Comparison of ENCODE assay signal across 15 cellular contexts in the genomic region with DNA sequence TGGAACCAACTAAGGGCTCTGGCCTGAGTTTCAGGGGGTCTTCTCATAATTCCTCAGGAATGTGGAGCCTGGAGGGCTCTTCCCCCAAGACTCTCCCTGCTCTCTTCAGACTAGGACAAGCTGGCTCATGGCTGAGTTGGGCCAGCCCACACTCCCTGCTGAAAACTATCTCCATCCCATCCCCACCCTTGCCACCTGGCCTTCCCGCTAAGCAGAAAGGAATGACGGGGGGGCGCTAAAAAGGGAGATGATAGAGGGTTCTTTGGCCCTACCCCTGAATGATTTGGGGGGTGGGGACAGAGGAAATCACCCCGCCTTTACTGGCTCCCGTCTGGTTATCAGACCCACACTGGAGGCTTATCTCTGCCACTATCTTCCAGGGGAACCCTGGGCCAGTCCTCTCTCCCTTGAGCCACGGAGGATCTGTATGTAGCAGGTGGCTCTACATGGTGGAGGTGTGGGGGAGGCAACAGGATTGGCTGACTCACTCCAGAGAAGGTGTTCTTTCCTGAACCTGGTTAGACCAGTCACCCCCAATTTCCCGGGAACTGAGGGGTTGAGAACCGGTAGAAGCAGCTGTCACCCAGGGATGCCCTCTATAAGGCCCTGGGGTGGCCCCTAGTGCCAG. TPM values are rescaled to one million over a fixed set of nuclear protein-coding genes. Genes with fewer than 3 reads are reported as not detected.
A peak's percentile ranks its signal among the peaks of the same experiment; 100 is the strongest.
DNase-seq lines count a peak whose midpoint lies in the region; TF ChIP-seq lines count a peak whose summit lies in the region.
"Had no signal": no experiment of that assay in that cellular context is flagged by ENCODE, and none has a peak within 500 bp of the region (broad histone marks: within the 10 kb centered on the region; RNA-seq: fewer than 3 reads in every experiment).

No MANE protein-coding gene starts in this region.

- peak overlapping the region; percentile 35 for H3K23ac ChIP-seq in neuronal stem cell (ENCODE audit: low read depth, low read length, poor library complexity)
- no peak overlapping the region for H3K23ac ChIP-seq in trophoblast cell (ENCODE audit: low read length)

- H3K27ac ChIP-seq in neuronal stem cell (replicated peaks; ENCODE audit: low read length) (no peak overlapping the region), trophoblast cell (ENCODE audit: low read depth, low read length) (no peak overlapping the region)

- peak overlapping the region; percentile 43 for H3K27ac Mint-ChIP-seq in endothelial cell (ENCODE audit: unreplicated experiment)
- H3K27ac Mint-ChIP-seq: activated T-cell treated with anti-CD3 and anti-CD28 coated beads, Interleukin-2, amount 50 U/mL, for 24 hours had no signal

- H3K9ac ChIP-seq in neuronal stem cell (ENCODE audit: low read depth, low read length, poor library complexity) (no peak overlapping the region), trophoblast cell (ENCODE audit: low read length) (no peak overlapping the region)

- H4K91ac ChIP-seq in neuronal stem cell (ENCODE audit: low read depth, low read length, poor library complexity) (no peak overlapping the region), trophoblast cell (ENCODE audit: low read depth, low read length) (no peak overlapping the region)

- no peaks in the 10 kb centered on the region for H3K9me3 ChIP-seq in neuronal stem cell (replicated peaks in 1 of 2; ENCODE audit: control insufficient read depth in 2 of 2, insufficient read depth in 1 of 2, low read depth in 1 of 2, low read length in 2 of 2)
- peaks cover 7% of the 10 kb centered on the region for H3K9me3 ChIP-seq in trophoblast cell (ENCODE audit: insufficient read depth, low read depth, low read length)

- H3K79me1 ChIP-seq in neuronal stem cell (ENCODE audit: low read depth, low read length) (peaks cover 3% of the 10 kb centered on the region), trophoblast cell (ENCODE audit: low read length) (peaks cover 18% of the 10 kb centered on the region)

- peaks cover 47% of the 10 kb centered on the region for H3K36me3 Mint-ChIP-seq in endothelial cell (ENCODE audit: low read depth, unreplicated experiment)

- H2BK12ac ChIP-seq in neuronal stem cell (ENCODE audit: low read length) (no peak overlapping the region), trophoblast cell (ENCODE audit: low read length) (no peak overlapping the region)

- H3K36me3 ChIP-seq in H7 (replicated peaks; ENCODE audit: control insufficient read depth, insufficient read depth, low read length) (no peaks in the 10 kb centered on the region; the same call in 1 of the 2 replicates), neuronal stem cell (replicated peaks in 1 of 2; ENCODE audit: control insufficient read depth in 2 of 2, insufficient read depth in 2 of 2, low read length in 2 of 2) (peaks cover 18 to 36% of the 10 kb centered on the region in 2 donors), trophoblast cell (ENCODE audit: control insufficient read depth in 1 of 2, insufficient read depth in 2 of 2, low read length in 2 of 2) (peaks cover 55 to 63% of the 10 kb centered on the region in 2 experiments)

- H3K4me2 ChIP-seq in neuronal stem cell (ENCODE audit: insufficient read depth, low read length, poor library complexity, severe bottlenecking) (no peak overlapping the region), trophoblast cell (ENCODE audit: low read length) (no peak overlapping the region)

- peaks cover 7% of the 10 kb centered on the region for H3K27me3 Mint-ChIP-seq in endothelial cell (ENCODE audit: unreplicated experiment)
- H3K27me3 Mint-ChIP-seq: activated T-cell treated with anti-CD3 and anti-CD28 coated beads, Interleukin-2, amount 50 U/mL, for 24 hours had no signal

- peaks cover 41% of the 10 kb centered on the region for H3K4me1 Mint-ChIP-seq in endothelial cell (ENCODE audit: unreplicated experiment)

- TF ChIP-seq CTCF in endothelial cell (IDR thresholded peaks at IDR 0.05; ENCODE audit: unreplicated experiment) = no peak

- H3K79me2 ChIP-seq in trophoblast cell (ENCODE audit: control insufficient read depth, insufficient read depth, low read length, poor library complexity) = peaks cover 13% of the 10 kb centered on the region

- H3K9me3 Mint-ChIP-seq in endothelial cell (ENCODE audit: unreplicated experiment) = no peaks in the 10 kb centered on the region
- H3K9me3 Mint-ChIP-seq: activated T-cell treated with anti-CD3 and anti-CD28 coated beads, Interleukin-2, amount 50 U/mL, for 24 hours had no signal

- H4K12ac ChIP-seq in trophoblast cell (ENCODE audit: low read depth, low read length) = no peak overlapping the region

- peak overlapping the region; percentile 66 for H2BK5ac ChIP-seq in neuronal stem cell (ENCODE audit: low read length)
- no peak overlapping the region for H2BK5ac ChIP-seq in trophoblast cell (ENCODE audit: low read depth, low read length, poor library complexity)

- no peak overlapping the region for H3K4me3 Mint-ChIP-seq in endothelial cell (ENCODE audit: unreplicated experiment)
- H3K4me3 Mint-ChIP-seq: activated T-cell treated with anti-CD3 and anti-CD28 coated beads, Interleukin-2, amount 50 U/mL, for 24 hours had no signal

- no peak overlapping the region for H2BK15ac ChIP-seq in neuronal stem cell (ENCODE audit: low read length)

- H3K27me3 ChIP-seq in H7 (ENCODE audit: control insufficient read depth, insufficient read depth, low read length) = peaks cover under 1% of the 10 kb centered on the region
- H3K27me3 ChIP-seq in neuronal stem cell (ENCODE audit: control insufficient read depth in 3 of 3, insufficient read depth in 3 of 3, low read depth in 1 of 3, low read length in 3 of 3) = no peaks in the 10 kb centered on the region
- no peaks in the 10 kb centered on the region for H3K27me3 ChIP-seq in trophoblast cell (ENCODE audit: insufficient read depth, low read length)

- peak; percentile 32 for DNase-seq in 8988T
- DNase-seq in H7 = peak; percentile 31
- DNase-seq in endothelial cell (ENCODE audit: low spot score) = no peak
- no peak for DNase-seq in neuronal stem cell (ENCODE audit: low spot score)
- DNase-seq in trophoblast cell = no peak
- no peak for DNase-seq in T1000 (lab: John Stamatoyannopoulos, UW)
- no peak for DNase-seq in CD1c-positive myeloid dendritic cell (ENCODE audit: extremely low spot score)
- DNase-seq in NCI-H2227 treated with DMSO at 0.1 percent for 48 hours (lab: John Stamatoyannopoulos, UW) = no peak
- DNase-seq: activated CD4-positive, alpha-beta T cell treated with anti-CD3 and anti-CD28 coated beads for 4 hours; activated T-cell treated with anti-CD3 and anti-CD28 coated beads, Interleukin-2, amount 50 U/mL, for 24 hours; DMS79 treated with DMSO at 0.1 percent for 48 hours; kidney glomerular epithelial cell; NCI-H1105 treated with DMSO at 0.1 percent for 48 hours; nucleus accumbens; T-helper 2 cell had no signal

- no peak overlapping the region for H3K4ac ChIP-seq in neuronal stem cell (ENCODE audit: low read length)
- no peak overlapping the region for H3K4ac ChIP-seq in trophoblast cell (ENCODE audit: low read depth, low read length)

- H2AK5ac ChIP-seq in neuronal stem cell (ENCODE audit: low read depth, low read length) (no peak overlapping the region), trophoblast cell (ENCODE audit: low read length) (no peak overlapping the region)

- no peak overlapping the region for H2BK120ac ChIP-seq in neuronal stem cell (ENCODE audit: low read depth, low read length)
- H2BK120ac ChIP-seq in trophoblast cell (ENCODE audit: insufficient read depth, low read length, poor library complexity) = no peak overlapping the region

- WGBS in neuronal stem cell (ENCODE audit: extremely low coverage in 2 of 2, insufficient read length in 2 of 2, insufficient replicate concordance in 1 of 2), 2 donors = no CpG with 5 or more reads among the region's 8 CpGs
- WGBS in trophoblast cell (ENCODE audit: extremely low coverage, insufficient coverage, insufficient read length) = no CpG with 5 or more reads among the region's 8 CpGs

- no peak overlapping the region for H3K4me3 ChIP-seq in H7 (ENCODE audit: insufficient read depth, low read depth, low read length)
- H3K4me3 ChIP-seq in neuronal stem cell (ENCODE audit: low read length in 2 of 2) = no peak overlapping the region
- no peak overlapping the region for H3K4me3 ChIP-seq in trophoblast cell (ENCODE audit: low read depth, low read length)

- H2AFZ ChIP-seq in neuronal stem cell (ENCODE audit: low read length) = no peak overlapping the region
- no peak overlapping the region for H2AFZ ChIP-seq in trophoblast cell (ENCODE audit: insufficient read depth, low read length, poor library complexity)

- no peak overlapping the region for H3K14ac ChIP-seq in neuronal stem cell (ENCODE audit: low read length)
- H3K14ac ChIP-seq in trophoblast cell (ENCODE audit: low read length) = no peak overlapping the region

- H3K18ac ChIP-seq in neuronal stem cell (ENCODE audit: low read length) (no peak overlapping the region), trophoblast cell (ENCODE audit: low read length) (no peak overlapping the region)

- no peak overlapping the region for H4K8ac ChIP-seq in neuronal stem cell (ENCODE audit: low read depth, low read length)
- no peak overlapping the region for H4K8ac ChIP-seq in trophoblast cell (ENCODE audit: low read depth, low read length)

- H3K4me1 ChIP-seq in neuronal stem cell (ENCODE audit: control insufficient read depth in 2 of 2, insufficient read depth in 1 of 2, low read depth in 1 of 2, low read length in 2 of 2) = peaks cover 4 to 21% of the 10 kb centered on the region in 2 donors
- peaks cover 22 to 28% of the 10 kb centered on the region in 2 experiments for H3K4me1 ChIP-seq in trophoblast cell (ENCODE audit: control insufficient read depth in 1 of 2, insufficient read depth in 2 of 2, low read length in 2 of 2)

RNA-seq across cellular contexts. Expression of gene SMTN, which starts 5.7 kb away (rescaled TPM):
- total RNA-seq in H7 (2014; rRNA removed; shearing (Covaris generic)) = 10.7 and 21.0 TPM in 2 replicates
- 736 TPM for total RNA-seq in endothelial cell (ENCODE audit: unreplicated experiment)
- polyA plus RNA-seq in neuronal stem cell (2013, experiment 1 of 2) = 25.4 TPM
- polyA plus RNA-seq in neuronal stem cell (2013, experiment 2 of 2) = 25.4 TPM
- polyA plus RNA-seq in trophoblast cell (2013) = 76.6 and 79.2 TPM in 2 replicates

RNA-seq across cellular contexts. Expression of gene SELENOM, which starts 20.6 kb away (rescaled TPM):
- 14.6 and 22.4 TPM in 2 replicates for total RNA-seq in H7 (2014; rRNA removed; shearing (Covaris generic))
- 35.4 TPM for total RNA-seq in endothelial cell (ENCODE audit: unreplicated experiment)
- 44.6 TPM for polyA plus RNA-seq in neuronal stem cell (2013, experiment 1 of 2)
- polyA plus RNA-seq in neuronal stem cell (2013, experiment 2 of 2) = 40.6 TPM
- polyA plus RNA-seq in trophoblast cell (2013) = 70.7 and 77.0 TPM in 2 replicates

RNA-seq across cellular contexts. Expression of gene INPP5J, which starts 35.9 kb away (rescaled TPM):
- total RNA-seq in H7 (2014; rRNA removed; shearing (Covaris generic)) = 10.6 and 11.9 TPM in 2 replicates
- total RNA-seq in endothelial cell (ENCODE audit: unreplicated experiment) = 2.8 TPM
- 4.8 TPM for polyA plus RNA-seq in neuronal stem cell (2013, experiment 1 of 2)
- polyA plus RNA-seq in neuronal stem cell (2013, experiment 2 of 2) = 4.6 TPM
- 2.3 and 2.4 TPM in 2 replicates for polyA plus RNA-seq in trophoblast cell (2013)

RNA-seq across cellular contexts. Expression of gene PLA2G3, which starts 53.5 kb away (rescaled TPM):
- total RNA-seq in H7 (2014; rRNA removed; shearing (Covaris generic)) = 13.6 and 19.3 TPM in 2 replicates
- total RNA-seq in endothelial cell (ENCODE audit: unreplicated experiment) = 2.8 TPM
- 12.3 TPM for polyA plus RNA-seq in neuronal stem cell (2013, experiment 1 of 2)
- 11.3 TPM for polyA plus RNA-seq in neuronal stem cell (2013, experiment 2 of 2)
- polyA plus RNA-seq in trophoblast cell (2013) = 0.22 and 0.25 TPM in 2 replicates

Comparison
In these comparisons a context has a peak if more than half of its experiments do, and no peak if none do; other contexts are left out.
1. DNase-seq: peak in 8988T (single experiment) and H7 (single experiment); none in endothelial cell (single experiment), neuronal stem cell (single experiment), trophoblast cell (0 of 2), T1000 (single experiment), CD1c-positive myeloid dendritic cell (single experiment) and NCI-H2227 treated with DMSO at 0.1 percent for 48 hours (single experiment).
2. RNA of gene SMTN, which starts 5.7 kb away (total RNA-seq): 736 TPM in endothelial cell (single experiment); 10.7 to 21.0 TPM in H7; every median in the first group is over 10 times any median in the second.